Comparison of ENCODE assay signal across 1 cellular context in the genomic region with DNA sequence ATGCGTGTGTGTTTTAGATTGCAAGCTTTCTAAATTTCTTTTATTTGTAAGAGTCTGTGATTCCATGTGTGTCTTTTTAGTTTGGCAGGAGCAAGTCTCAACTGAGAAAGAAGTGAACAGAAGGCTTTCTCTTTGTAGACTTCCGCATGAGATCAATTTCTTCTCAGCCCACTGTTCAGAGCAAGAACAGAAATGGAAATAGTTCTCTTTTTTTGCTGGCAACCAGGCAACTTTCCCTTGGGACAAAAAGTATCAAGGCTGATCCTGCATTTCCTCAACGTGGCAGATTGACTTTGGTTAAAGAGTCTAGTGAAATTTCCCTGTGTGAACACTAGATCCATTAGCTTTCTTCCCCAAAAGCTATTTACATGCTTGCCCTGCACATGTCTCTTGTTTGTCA.
TF ChIP-seq lines count a peak whose summit lies in the region.

No MANE protein-coding gene starts in this region.

TF ChIP-seq in IMR-90, 13 proteins besides CTCF, POLR2A, EP300 and RAD21:
- TF ChIP-seq, protein P1, sequence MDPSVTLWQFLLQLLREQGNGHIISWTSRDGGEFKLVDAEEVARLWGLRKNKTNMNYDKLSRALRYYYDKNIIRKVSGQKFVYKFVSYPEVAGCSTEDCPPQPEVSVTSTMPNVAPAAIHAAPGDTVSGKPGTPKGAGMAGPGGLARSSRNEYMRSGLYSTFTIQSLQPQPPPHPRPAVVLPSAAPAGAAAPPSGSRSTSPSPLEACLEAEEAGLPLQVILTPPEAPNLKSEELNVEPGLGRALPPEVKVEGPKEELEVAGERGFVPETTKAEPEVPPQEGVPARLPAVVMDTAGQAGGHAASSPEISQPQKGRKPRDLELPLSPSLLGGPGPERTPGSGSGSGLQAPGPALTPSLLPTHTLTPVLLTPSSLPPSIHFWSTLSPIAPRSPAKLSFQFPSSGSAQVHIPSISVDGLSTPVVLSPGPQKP (IDR thresholded peaks at IDR 0.05; ENCODE audit: borderline replicate concordance, low read depth, low read length), result no peak
- no peak for TF ChIP-seq MXI1 (IDR thresholded peaks at IDR 0.05; ENCODE audit: borderline replicate concordance, low read depth, low read length)
- TF ChIP-seq, protein P2, sequence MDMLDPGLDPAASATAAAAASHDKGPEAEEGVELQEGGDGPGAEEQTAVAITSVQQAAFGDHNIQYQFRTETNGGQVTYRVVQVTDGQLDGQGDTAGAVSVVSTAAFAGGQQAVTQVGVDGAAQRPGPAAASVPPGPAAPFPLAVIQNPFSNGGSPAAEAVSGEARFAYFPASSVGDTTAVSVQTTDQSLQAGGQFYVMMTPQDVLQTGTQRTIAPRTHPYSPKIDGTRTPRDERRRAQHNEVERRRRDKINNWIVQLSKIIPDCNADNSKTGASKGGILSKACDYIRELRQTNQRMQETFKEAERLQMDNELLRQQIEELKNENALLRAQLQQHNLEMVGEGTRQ (IDR thresholded peaks at IDR 0.05; ENCODE audit: low read depth, low read length), result no peak
- TF ChIP-seq FOS (IDR thresholded peaks at IDR 0.05; ENCODE audit: low read depth, low read length), result no peak
- no peak for TF ChIP-seq CHD1 (IDR thresholded peaks at IDR 0.05; ENCODE audit: low read depth, low read length)
- no peak for TF ChIP-seq RFX5 (IDR thresholded peaks at IDR 0.05; ENCODE audit: low read depth, low read length)
- TF ChIP-seq CEBPB (IDR thresholded peaks at IDR 0.05; ENCODE audit: low read depth, low read length), result no peak
- TF ChIP-seq NFE2L2 (IDR thresholded peaks at IDR 0.05; ENCODE audit: low read depth, low read length), result no peak
- no peak for TF ChIP-seq MAFK (IDR thresholded peaks at IDR 0.05; ENCODE audit: low read depth, low read length)
- no peak for TF ChIP-seq RCOR1 (IDR thresholded peaks at IDR 0.05; ENCODE audit: insufficient replicate concordance, low read length)
- TF ChIP-seq MAZ (IDR thresholded peaks at IDR 0.05; ENCODE audit: borderline replicate concordance, low read depth, low read length), result no peak
- TF ChIP-seq BHLHE40 (IDR thresholded peaks at IDR 0.05; ENCODE audit: low read depth, low read length), result no peak
- no peak for TF ChIP-seq SMC3 (IDR thresholded peaks at IDR 0.05; ENCODE audit: low read depth, low read length)
